ENCODE assay signal across 20 cellular contexts in the genomic region with DNA sequence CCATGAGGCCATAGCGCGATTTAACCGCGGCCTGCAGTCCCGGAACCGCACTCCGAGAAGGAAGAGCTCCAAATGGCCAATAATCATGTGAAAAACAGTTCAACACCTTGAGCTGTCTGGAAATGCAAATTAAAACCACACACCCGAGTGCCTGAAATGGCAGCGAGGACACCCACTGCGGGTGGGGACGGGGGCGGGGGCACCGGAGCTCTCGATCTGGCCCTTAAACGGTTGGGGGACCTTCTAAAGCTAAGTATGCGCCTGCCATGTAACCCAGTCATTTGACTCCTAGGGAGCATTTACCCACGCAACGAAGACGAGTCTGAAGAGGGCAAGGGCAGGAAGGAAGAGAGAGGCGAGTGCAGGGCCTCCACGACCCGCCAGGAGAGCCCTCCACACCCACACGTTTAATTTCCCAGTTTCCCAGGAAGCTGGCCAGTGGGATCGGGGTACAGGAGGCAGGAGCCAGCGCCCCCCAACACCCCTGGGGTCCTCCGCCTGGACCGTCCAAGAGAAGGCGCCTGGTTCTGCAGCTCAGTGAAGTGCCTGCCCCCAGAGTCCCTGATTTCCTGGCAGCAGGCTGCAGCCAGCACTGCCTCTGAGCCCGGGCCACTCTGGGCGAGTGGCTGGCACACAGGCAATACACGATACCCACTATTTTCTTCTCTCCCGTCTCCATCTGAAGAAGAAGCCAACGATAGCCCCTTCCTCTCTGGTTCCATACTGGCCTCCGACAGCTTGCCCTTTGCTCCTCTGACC. TPM values are rescaled to one million over a fixed set of nuclear protein-coding genes. Genes with fewer than 3 reads are reported as not detected.
A peak's percentile ranks its signal among the peaks of the same experiment; 100 is the strongest.
DNase-seq lines count a peak whose midpoint lies in the region; ATAC-seq and TF ChIP-seq lines count a peak whose summit lies in the region.
"Had no signal": no experiment of that assay in that cellular context is flagged by ENCODE, and none has a peak within 500 bp of the region (broad histone marks: within the 10 kb centered on the region; RNA-seq: fewer than 3 reads in every experiment).

No MANE protein-coding gene starts in this region.

- H3K9me3 Mint-ChIP-seq in WTC11: peaks cover 15% of the 10 kb centered on the region
- H3K9me3 Mint-ChIP-seq in activated T-helper 2 cell treated with anti-CD3 and anti-CD28 coated beads, Interferon-gamma antibody, Interleukin-2, Interleukin-4, amounts not matched to agents 10 μg/mL and 5 μg/mL and 100 μg/mL, durations not matched to agents 14 hours and 24 hours and 36 hours: peaks cover 11% of the 10 kb centered on the region
- peaks cover 4% of the 10 kb centered on the region for H3K9me3 Mint-ChIP-seq in activated CD4-positive, alpha-beta T cell treated with anti-CD3 and anti-CD28 coated beads for 36 hours (ENCODE audit: low read depth)

- H3K9me3 ChIP-seq in DOHH2 (ENCODE audit: control insufficient read depth, insufficient read depth, low read length) (peaks cover 21% of the 10 kb centered on the region), mucosa of descending colon (peaks cover 4% of the 10 kb centered on the region)
- H3K9me3 ChIP-seq: Caco-2, SJSA1 had no signal

- no peaks in the 10 kb centered on the region for H3K27me3 ChIP-seq in DOHH2 (ENCODE audit: control insufficient read depth, low read length)

- 0 out of 2 replicates have a peak, but pooled peaks cover 4% of the 10 kb centered on the region for H3K36me3 Mint-ChIP-seq in WTC11
- no peaks in the 10 kb centered on the region for H3K36me3 Mint-ChIP-seq in activated T-helper 2 cell treated with anti-CD3 and anti-CD28 coated beads, Interferon-gamma antibody, Interleukin-2, Interleukin-4, amounts not matched to agents 10 μg/mL and 5 μg/mL and 100 μg/mL, durations not matched to agents 14 hours and 24 hours and 36 hours (ENCODE audit: low read depth)
- H3K36me3 Mint-ChIP-seq in activated CD4-positive, alpha-beta T cell treated with anti-CD3 and anti-CD28 coated beads for 36 hours (ENCODE audit: low read depth): no peaks in the 10 kb centered on the region
- H3K36me3 Mint-ChIP-seq: CD4-positive, CD25-positive, alpha-beta regulatory T cell had no signal

- no peak overlapping the region for H3K27ac Mint-ChIP-seq in WTC11
- H3K27ac Mint-ChIP-seq in activated T-helper 2 cell treated with anti-CD3 and anti-CD28 coated beads, Interferon-gamma antibody, Interleukin-2, Interleukin-4, amounts not matched to agents 10 μg/mL and 5 μg/mL and 100 μg/mL, durations not matched to agents 14 hours and 24 hours and 36 hours: no peak overlapping the region
- no peak overlapping the region for H3K27ac Mint-ChIP-seq in activated CD4-positive, alpha-beta T cell treated with anti-CD3 and anti-CD28 coated beads for 36 hours
- H3K27ac Mint-ChIP-seq: CD4-positive, CD25-positive, alpha-beta regulatory T cell had no signal

- H3K4me1 Mint-ChIP-seq in WTC11: peaks cover 12% of the 10 kb centered on the region
- no peaks in the 10 kb centered on the region for H3K4me1 Mint-ChIP-seq in activated T-helper 2 cell treated with anti-CD3 and anti-CD28 coated beads, Interferon-gamma antibody, Interleukin-2, Interleukin-4, amounts not matched to agents 10 μg/mL and 5 μg/mL and 100 μg/mL, durations not matched to agents 14 hours and 24 hours and 36 hours (ENCODE audit: low read depth)
- H3K4me1 Mint-ChIP-seq in activated CD4-positive, alpha-beta T cell treated with anti-CD3 and anti-CD28 coated beads for 36 hours: no peaks in the 10 kb centered on the region

- peak overlapping the region; percentile 20; the same call in 1 of the 2 replicates for H3K4me3 Mint-ChIP-seq in WTC11
- no peak overlapping the region for H3K4me3 Mint-ChIP-seq in activated T-helper 2 cell treated with anti-CD3 and anti-CD28 coated beads, Interferon-gamma antibody, Interleukin-2, Interleukin-4, amounts not matched to agents 10 μg/mL and 5 μg/mL and 100 μg/mL, durations not matched to agents 14 hours and 24 hours and 36 hours (ENCODE audit: low read depth)
- H3K4me3 Mint-ChIP-seq in activated CD4-positive, alpha-beta T cell treated with anti-CD3 and anti-CD28 coated beads for 36 hours: no peak overlapping the region
- H3K4me3 Mint-ChIP-seq: CD4-positive, CD25-positive, alpha-beta regulatory T cell had no signal

- ATAC-seq in WTC11 (no peak), mucosa of descending colon (no peak)
- no peak for ATAC-seq in activated CD4-positive, alpha-beta T cell treated with anti-CD3 and anti-CD28 coated beads for 36 hours

- CTCF ChIA-PET in WTC11 (lab: Charles Lee): interaction anchor here (0.6 to 2.7 kb wide), 9 partner anchors 9 to 303 kb away, joined by 3 to 15 read pairs (median 3); no protein-coding TSS in a partner anchor
- CTCF ChIA-PET in activated CD4-positive, alpha-beta T cell treated with anti-CD3 and anti-CD28 coated beads for 36 hours (lab: Charles Lee): interaction anchor here (1.1 kb wide), 1 partner anchor 316 kb away, joined by 3 read pairs; no protein-coding TSS in a partner anchor

- H3K36me3 ChIP-seq in DOHH2 (ENCODE audit: control insufficient read depth, low read length): no peaks in the 10 kb centered on the region
- H3K36me3 ChIP-seq in mucosa of descending colon (ENCODE audit: low read depth): no peaks in the 10 kb centered on the region
- H3K36me3 ChIP-seq: SJSA1 had no signal

- peaks cover 33% of the 10 kb centered on the region for H3F3A ChIP-seq in DOHH2 (ENCODE audit: control insufficient read depth, insufficient read depth)

- POLR2A ChIA-PET in WTC11 (lab: Charles Lee): interaction anchor here (0.6 kb wide), 1 partner anchor 18 kb away, joined by 3 read pairs; no protein-coding TSS in a partner anchor
- POLR2A ChIA-PET in activated CD4-positive, alpha-beta T cell treated with anti-CD3 and anti-CD28 coated beads for 36 hours (lab: Charles Lee): no interaction called here

- intact Hi-C loops in mucosa of descending colon (cut with DNase I, micrococcal nuclease): no loop called here
- intact Hi-C loops in activated T-helper 2 cell treated with anti-CD3 and anti-CD28 coated beads, Interferon-gamma antibody, Interleukin-2, Interleukin-4, amounts not matched to agents 10 μg/mL and 5 μg/mL and 100 μg/mL, durations not matched to agents 14 hours and 24 hours and 36 hours (cut with micrococcal nuclease): no loop called here
- intact Hi-C loops in activated CD4-positive, alpha-beta T cell treated with anti-CD3 and anti-CD28 coated beads for 36 hours (cut with DNase I, micrococcal nuclease): no loop called here

- H3K4me3 ChIP-seq in DOHH2 (ENCODE audit: low read length) (peak overlapping the region; percentile 70), mucosa of descending colon (no peak overlapping the region)
- H3K4me3 ChIP-seq: PC-9, SJSA1 had no signal

- H3K4me1 ChIP-seq in DOHH2 (ENCODE audit: control insufficient read depth, low read length) (peaks cover 68% of the 10 kb centered on the region), mucosa of descending colon (ENCODE audit: low read depth) (no peaks in the 10 kb centered on the region)
- H3K4me1 ChIP-seq: SJSA1 had no signal

- DNase-seq in GM20000 (ENCODE audit: low spot score) (peak; percentile 63), WTC11 (ENCODE audit: low spot score) (no peak), mucosa of descending colon (peak in 2 of 3 donors; percentile 1 to 35), NCI-H446 treated with DMSO at 0.1 percent for 48 hours (lab: John Stamatoyannopoulos, UW) (no peak)
- no peak for DNase-seq in activated T-helper 2 cell treated with anti-CD3 and anti-CD28 coated beads, Interferon-gamma antibody, Interleukin-2, Interleukin-4, amounts not matched to agents 10 μg/mL and 5 μg/mL and 100 μg/mL, durations not matched to agents 14 hours and 24 hours and 36 hours (ENCODE audit: low spot score)
- no peak for DNase-seq in activated CD4-positive, alpha-beta T cell treated with anti-CD3 and anti-CD28 coated beads for 36 hours
- DNase-seq: CD4-positive, CD25-positive, alpha-beta regulatory T cell; DMS153; NCI-H1417; NCI-H187 treated with DMSO at 0.1 percent for 48 hours; NCI-H2171 treated with DMSO at 0.1 percent for 48 hours; NCI-H748 treated with DMSO at 0.1 percent for 48 hours; PC-9; SW 1271 had no signal

- peak overlapping the region; percentile 94 for H3K4me2 ChIP-seq in DOHH2 (ENCODE audit: low read length)
- H3K4me2 ChIP-seq: PC-9 had no signal

- H4K20me1 ChIP-seq in DOHH2 (ENCODE audit: control insufficient read depth, insufficient read depth, low read depth, low read length): no peaks in the 10 kb centered on the region

- no peak for TF ChIP-seq CTCF in DOHH2 (IDR thresholded peaks at IDR 0.05; ENCODE audit: low read depth, low read length, poor library complexity, severe bottlenecking)
- no peak for TF ChIP-seq CTCF in GM20000 (IDR thresholded peaks at IDR 0.05; ENCODE audit: extremely low read depth, missing control alignments)
- TF ChIP-seq CTCF in WTC11 (IDR thresholded peaks at IDR 0.05): no peak
- TF ChIP-seq CTCF in mucosa of descending colon (IDR thresholded peaks at IDR 0.05): no peak

- H3K27ac ChIP-seq in DOHH2 (ENCODE audit: low read depth, low read length): peak overlapping the region; percentile 91
- H3K27ac ChIP-seq: PC-9, SJSA1 had no signal

- no peaks in the 10 kb centered on the region for H3K9me2 ChIP-seq in DOHH2 (replicated peaks; ENCODE audit: control insufficient read depth, low read length)

- peaks cover 26% of the 10 kb centered on the region for H3K27me3 Mint-ChIP-seq in WTC11 (ENCODE audit: low read depth)
- H3K27me3 Mint-ChIP-seq in activated T-helper 2 cell treated with anti-CD3 and anti-CD28 coated beads, Interferon-gamma antibody, Interleukin-2, Interleukin-4, amounts not matched to agents 10 μg/mL and 5 μg/mL and 100 μg/mL, durations not matched to agents 14 hours and 24 hours and 36 hours (ENCODE audit: low read depth): peaks cover 16% of the 10 kb centered on the region
- peaks cover 20% of the 10 kb centered on the region for H3K27me3 Mint-ChIP-seq in activated CD4-positive, alpha-beta T cell treated with anti-CD3 and anti-CD28 coated beads for 36 hours

- H3K79me2 ChIP-seq in DOHH2 (ENCODE audit: control insufficient read depth, low read length): no peaks in the 10 kb centered on the region

RNA-seq across cellular contexts. Expression of gene TTLL8, which starts 1.7 kb away (rescaled TPM):
- total RNA-seq in WTC11 (2021) (0.30 TPM in 1 of 3 replicates, not detected in the others), mucosa of descending colon (not detected)
- not detected in 2 replicates for total RNA-seq in activated T-helper 2 cell treated with anti-CD3 and anti-CD28 coated beads, Interferon-gamma antibody, Interleukin-2, Interleukin-4, amounts not matched to agents 10 μg/mL and 5 μg/mL and 100 μg/mL, durations not matched to agents 14 hours and 24 hours and 36 hours
- total RNA-seq in activated CD4-positive, alpha-beta T cell treated with anti-CD3 and anti-CD28 coated beads for 36 hours: not detected
- total RNA-seq: A673; Caco-2; CD4-positive, CD25-positive, alpha-beta regulatory T cell; HT-29; NCI-H460; PC-9; SJSA1 had no signal

RNA-seq across cellular contexts. Expression of gene MLC1, which starts 28.8 kb away (rescaled TPM):
- total RNA-seq in WTC11 (2021) (0.13 to 0.16 TPM (median 0.16 TPM) in 3 replicates), mucosa of descending colon (under 1 TPM in 1 of 3 donors, not detected in 2; 0.16 TPM)
- total RNA-seq in activated T-helper 2 cell treated with anti-CD3 and anti-CD28 coated beads, Interferon-gamma antibody, Interleukin-2, Interleukin-4, amounts not matched to agents 10 μg/mL and 5 μg/mL and 100 μg/mL, durations not matched to agents 14 hours and 24 hours and 36 hours: 0.39 TPM in 1 of 2 replicates, not detected in the other
- not detected for total RNA-seq in activated CD4-positive, alpha-beta T cell treated with anti-CD3 and anti-CD28 coated beads for 36 hours
- total RNA-seq: HT-29, NCI-H460, PC-9 had no signal

RNA-seq across cellular contexts. Expression of gene MOV10L1, which starts 33.4 kb away (rescaled TPM):
- total RNA-seq in WTC11 (2021) (not detected in 3 replicates), mucosa of descending colon (1 to 10 TPM in 1 of 3 donors, under 1 TPM in 2; 0.29 to 1.0 (median 0.49) TPM)
- total RNA-seq in activated T-helper 2 cell treated with anti-CD3 and anti-CD28 coated beads, Interferon-gamma antibody, Interleukin-2, Interleukin-4, amounts not matched to agents 10 μg/mL and 5 μg/mL and 100 μg/mL, durations not matched to agents 14 hours and 24 hours and 36 hours: 0.07 TPM in 1 of 2 replicates, not detected in the other
- under 1 TPM in 1 of 2 experiments, not detected in 1; 0.11 TPM for total RNA-seq in activated CD4-positive, alpha-beta T cell treated with anti-CD3 and anti-CD28 coated beads for 36 hours
- total RNA-seq: A673; Caco-2; CD4-positive, CD25-positive, alpha-beta regulatory T cell; HT-29; PC-9 had no signal

RNA-seq across cellular contexts. Expression of gene IL17REL, which starts 43.8 kb away (rescaled TPM):
- total RNA-seq in WTC11 (2021): 0.23 to 0.34 TPM (median 0.24 TPM) in 3 replicates
- under 1 TPM in 2 of 3 donors, not detected in 1; 0.09 to 0.43 TPM for total RNA-seq in mucosa of descending colon
- total RNA-seq in activated T-helper 2 cell treated with anti-CD3 and anti-CD28 coated beads, Interferon-gamma antibody, Interleukin-2, Interleukin-4, amounts not matched to agents 10 μg/mL and 5 μg/mL and 100 μg/mL, durations not matched to agents 14 hours and 24 hours and 36 hours: not detected in 2 replicates
- under 1 TPM; 0.16 TPM for total RNA-seq in activated CD4-positive, alpha-beta T cell treated with anti-CD3 and anti-CD28 coated beads for 36 hours
- total RNA-seq: A673, Caco-2, NCI-H460, PC-9, SJSA1 had no signal

Comparison
In these comparisons a context has a peak if more than half of its experiments do, and no peak if none do; other contexts are left out.
1. DNase-seq: peak in GM20000 (single experiment) and mucosa of descending colon (2 of 3); none in WTC11 (single experiment), activated T-helper 2 cell treated with anti-CD3 and anti-CD28 coated beads, Interferon-gamma antibody, Interleukin-2, Interleukin-4, amounts not matched to agents 10 μg/mL and 5 μg/mL and 100 μg/mL, durations not matched to agents 14 hours and 24 hours and 36 hours (single experiment), NCI-H446 treated with DMSO at 0.1 percent for 48 hours (single experiment) and activated CD4-positive, alpha-beta T cell treated with anti-CD3 and anti-CD28 coated beads for 36 hours (single experiment).